ENCODE assay signal across 3 cellular contexts in the genomic region with DNA sequence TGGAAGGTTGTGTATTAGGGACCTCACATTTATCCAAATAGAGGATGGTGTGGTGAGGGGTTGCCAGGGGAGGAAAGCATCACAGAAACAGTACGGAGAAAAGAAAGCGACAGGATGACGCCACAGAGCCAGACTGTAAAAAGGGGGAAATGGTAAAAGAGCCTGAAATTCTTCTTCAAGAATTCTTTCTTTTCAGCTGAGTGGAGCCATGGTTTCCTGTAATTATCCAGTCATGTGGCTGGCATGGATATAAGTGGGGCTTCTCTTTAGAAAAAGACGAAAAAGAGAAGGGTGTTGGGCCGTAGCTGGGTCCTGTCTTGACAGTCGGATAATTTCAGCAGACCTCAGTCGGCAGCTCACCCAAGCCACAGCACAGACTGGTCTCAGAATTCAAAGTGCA.
TF ChIP-seq lines count a peak whose summit lies in the region.

No MANE protein-coding gene starts in this region.

TF ChIP-seq in A549, 52 proteins besides CTCF, POLR2A, EP300 and RAD21:
- no peak for TF ChIP-seq CEBPB (IDR thresholded peaks at IDR 0.05)
- TF ChIP-seq MAZ (IDR thresholded peaks at IDR 0.05; ENCODE audit: borderline replicate concordance, low read depth, low read length): no peak
- no peak for TF ChIP-seq SMC3 (IDR thresholded peaks at IDR 0.05)
- TF ChIP-seq ZNF302 (CRISPR knock-in tag; IDR thresholded peaks at IDR 0.05): no peak
- TF ChIP-seq CHD2 (IDR thresholded peaks at IDR 0.05; ENCODE audit: low read length, partially characterized antibody): no peak
- TF ChIP-seq GATA3 (IDR thresholded peaks at IDR 0.05; ENCODE audit: borderline replicate concordance): no peak
- no peak for TF ChIP-seq PHF8 (IDR thresholded peaks at IDR 0.05; ENCODE audit: borderline replicate concordance, low read depth)
- no peak for TF ChIP-seq FOXS1 (CRISPR knock-in tag; IDR thresholded peaks at IDR 0.05)
- no peak for TF ChIP-seq HES2 (IDR thresholded peaks at IDR 0.05)
- TF ChIP-seq ELK1 (IDR thresholded peaks at IDR 0.05; ENCODE audit: low read depth, low read length): no peak
- TF ChIP-seq JUN (IDR thresholded peaks at IDR 0.05): no peak

TF ChIP-seq in H1, 55 proteins besides CTCF, POLR2A, EP300 and RAD21:
- TF ChIP-seq HDAC6 (IDR thresholded peaks at IDR 0.05; ENCODE audit: low read depth, low read length) (no peak), SUZ12 (IDR thresholded peaks at IDR 0.05; ENCODE audit: low read length) (no peak), JUND (IDR thresholded peaks at IDR 0.05; ENCODE audit: low read length) (no peak), RFX5 (IDR thresholded peaks at IDR 0.05; ENCODE audit: borderline replicate concordance, low read depth, low read length) (no peak), CTBP2 (IDR thresholded peaks at IDR 0.05; ENCODE audit: borderline replicate concordance, insufficient read depth, insufficient read length, low read length) (no peak), HDAC2 (IDR thresholded peaks at IDR 0.05; ENCODE audit: borderline replicate concordance in 1 of 2, low read depth in 2 of 2, low read length in 2 of 2) (no peak), RBBP5 (IDR thresholded peaks at IDR 0.05; ENCODE audit: borderline replicate concordance, low read depth, low read length) (no peak), NRF1 (IDR thresholded peaks at IDR 0.05; ENCODE audit: low read depth, low read length) (no peak), SP4 (IDR thresholded peaks at IDR 0.05; ENCODE audit: low read length) (no peak), NANOG (IDR thresholded peaks at IDR 0.05; ENCODE audit: insufficient read depth, low read depth, low read length, poor library complexity, severe bottlenecking) (no peak), SP2 (IDR thresholded peaks at IDR 0.05; ENCODE audit: low read length) (no peak)

TF ChIP-seq in neural cell, 6 proteins besides CTCF, POLR2A, EP300 and RAD21:
- TF ChIP-seq TAF1 (IDR thresholded peaks at IDR 0.05; ENCODE audit: low read depth) (no peak), MXI1 (conservative IDR thresholded peaks at IDR 0.05; ENCODE audit: poor library complexity, severe bottlenecking) (no peak), EZH2 (IDR thresholded peaks at IDR 0.05; ENCODE audit: borderline replicate concordance, insufficient read depth, low read length, poor library complexity, severe bottlenecking) (no peak), POLR2AphosphoS5 (IDR thresholded peaks at IDR 0.05) (no peak), SMC3 (conservative IDR thresholded peaks at IDR 0.05; ENCODE audit: poor library complexity) (no peak)
- TF ChIP-seq, protein P1, sequence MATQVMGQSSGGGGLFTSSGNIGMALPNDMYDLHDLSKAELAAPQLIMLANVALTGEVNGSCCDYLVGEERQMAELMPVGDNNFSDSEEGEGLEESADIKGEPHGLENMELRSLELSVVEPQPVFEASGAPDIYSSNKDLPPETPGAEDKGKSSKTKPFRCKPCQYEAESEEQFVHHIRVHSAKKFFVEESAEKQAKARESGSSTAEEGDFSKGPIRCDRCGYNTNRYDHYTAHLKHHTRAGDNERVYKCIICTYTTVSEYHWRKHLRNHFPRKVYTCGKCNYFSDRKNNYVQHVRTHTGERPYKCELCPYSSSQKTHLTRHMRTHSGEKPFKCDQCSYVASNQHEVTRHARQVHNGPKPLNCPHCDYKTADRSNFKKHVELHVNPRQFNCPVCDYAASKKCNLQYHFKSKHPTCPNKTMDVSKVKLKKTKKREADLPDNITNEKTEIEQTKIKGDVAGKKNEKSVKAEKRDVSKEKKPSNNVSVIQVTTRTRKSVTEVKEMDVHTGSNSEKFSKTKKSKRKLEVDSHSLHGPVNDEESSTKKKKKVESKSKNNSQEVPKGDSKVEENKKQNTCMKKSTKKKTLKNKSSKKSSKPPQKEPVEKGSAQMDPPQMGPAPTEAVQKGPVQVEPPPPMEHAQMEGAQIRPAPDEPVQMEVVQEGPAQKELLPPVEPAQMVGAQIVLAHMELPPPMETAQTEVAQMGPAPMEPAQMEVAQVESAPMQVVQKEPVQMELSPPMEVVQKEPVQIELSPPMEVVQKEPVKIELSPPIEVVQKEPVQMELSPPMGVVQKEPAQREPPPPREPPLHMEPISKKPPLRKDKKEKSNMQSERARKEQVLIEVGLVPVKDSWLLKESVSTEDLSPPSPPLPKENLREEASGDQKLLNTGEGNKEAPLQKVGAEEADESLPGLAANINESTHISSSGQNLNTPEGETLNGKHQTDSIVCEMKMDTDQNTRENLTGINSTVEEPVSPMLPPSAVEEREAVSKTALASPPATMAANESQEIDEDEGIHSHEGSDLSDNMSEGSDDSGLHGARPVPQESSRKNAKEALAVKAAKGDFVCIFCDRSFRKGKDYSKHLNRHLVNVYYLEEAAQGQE (IDR thresholded peaks at IDR 0.05; ENCODE audit: borderline replicate concordance): no peak
